8 cellular contexts compared by ENCODE assay signal in genomic region chr14:24036180-24036962, GRCh38. TPM values are rescaled to one million over a fixed set of nuclear protein-coding genes. Genes with fewer than 3 reads are reported as not detected.
A peak's percentile ranks its signal among the peaks of the same experiment; 100 is the strongest.
DNase-seq lines count a peak whose midpoint lies in the region; ATAC-seq and TF ChIP-seq lines count a peak whose summit lies in the region.
"Not testable (repeated sequence)": the region's sequence is repeated elsewhere in the genome, so short reads cannot be mapped to it uniquely, and the experiment has no call there.

No MANE protein-coding gene starts in this region.

- H3K4me3 ChIP-seq in GM12864 (ENCODE audit: low read depth, low read length), result peak overlapping the region; percentile 73
- peak overlapping the region; percentile 40 for H3K4me3 ChIP-seq in cardiac muscle cell
- H3K4me3 ChIP-seq in thymus (ENCODE audit: low read length), result peak overlapping the region; percentile 57

- not testable (repeated sequence) for H3K9me3 ChIP-seq in cardiac muscle cell (ENCODE audit: low read depth); thymus (ENCODE audit: control insufficient read depth)

- peak; percentile 76 for TF ChIP-seq CTCF in GM12864 (IDR thresholded peaks at IDR 0.05; ENCODE audit: low read depth, low read length, missing control alignments)
- TF ChIP-seq CTCF in cardiac muscle cell (IDR thresholded peaks at IDR 0.05; ENCODE audit: low read depth, low read length), result peak; percentile 79
- peak in 1 of 3 donors; percentile 13 for TF ChIP-seq CTCF in omental fat pad (IDR thresholded peaks at IDR 0.05)

- ATAC-seq in HG02763 (IDR thresholded peaks at IDR 0.05; ENCODE audit: unreplicated experiment), result peak; percentile 64
- ATAC-seq in omental fat pad (ENCODE audit: low FRiP score), result peak; percentile 82

- not testable (repeated sequence) for H3K36me3 ChIP-seq in cardiac muscle cell; thymus (ENCODE audit: control insufficient read depth, insufficient read depth)

- H3K27ac ChIP-seq in cardiac muscle cell (peak overlapping the region; percentile 75), thymus (ENCODE audit: low read depth) (peak overlapping the region; percentile 83)

- H3K27me3 ChIP-seq in cardiac muscle cell; thymus (ENCODE audit: control insufficient read depth, insufficient read depth): not testable (repeated sequence)

- DNase-seq in GM12864 (ENCODE audit: low read depth), result not testable (repeated sequence)
- DNase-seq in NCI-H146 (lab: John Stamatoyannopoulos, UW) (peak; percentile 78), SW480 (ENCODE audit: low spot score) (peak; percentile 87), amniotic epithelial cell (ENCODE audit: low read depth) (peak; percentile 24), cardiac muscle cell (ENCODE audit: low read depth in 1 of 2, low spot score in 1 of 2) (peak; percentile 67 to 86), omental fat pad (ENCODE audit: low spot score) (peak; percentile 53)

- under 1% methylated on average over 49 of the region's 50 CpGs for WGBS in thymus

- not testable (repeated sequence) for H3K4me1 ChIP-seq in cardiac muscle cell (ENCODE audit: low read depth); thymus (ENCODE audit: control insufficient read depth, insufficient read depth, low read length)

RNA-seq across cellular contexts. Expression of gene CARMIL3, which starts 15.4 kb away (rescaled TPM):
- 0.06 and 0.85 TPM in 2 replicates for total RNA-seq in cardiac muscle cell
- polyA plus RNA-seq in cardiac muscle cell, result 0.05 and 0.22 TPM in 2 replicates
- total RNA-seq in omental fat pad, result under 1 TPM; 0.06 to 0.72 (median 0.30) TPM
- polyA plus RNA-seq in thymus, result 0.89 TPM

RNA-seq across cellular contexts. Expression of gene CPNE6, which starts 35.0 kb away (rescaled TPM):
- 0.12 TPM in 1 of 2 replicates, not detected in the other for total RNA-seq in cardiac muscle cell
- polyA plus RNA-seq in cardiac muscle cell, result 0.43 and 0.96 TPM in 2 replicates
- total RNA-seq in omental fat pad, result not detected
- 0.34 TPM for polyA plus RNA-seq in thymus

RNA-seq across cellular contexts. Expression of gene DHRS4L2, which starts 47.6 kb away (rescaled TPM):
- total RNA-seq in cardiac muscle cell (13.7 and 17.0 TPM in 2 replicates), omental fat pad (10 to 100 TPM; 10.6 to 17.7 (median 15.2) TPM)
- polyA plus RNA-seq in cardiac muscle cell (23.7 and 33.1 TPM in 2 replicates), thymus (39.6 TPM)

RNA-seq across cellular contexts. Expression of gene PCK2, which starts 57.7 kb away (rescaled TPM):
- total RNA-seq in cardiac muscle cell, result 11.2 and 18.9 TPM in 2 replicates
- 12.2 and 20.0 TPM in 2 replicates for polyA plus RNA-seq in cardiac muscle cell
- 10 to 100 TPM; 33.6 to 53.4 (median 42.9) TPM for total RNA-seq in omental fat pad
- 11.6 TPM for polyA plus RNA-seq in thymus
